In genomic region chr5:138692370-138692769, GRCh38 we compare ENCODE assay signal across 30 cellular contexts.
"Had no signal": no experiment of that assay in that cellular context is flagged by ENCODE, and none has a peak within 500 bp of the region (broad histone marks: within the 10 kb centered on the region; RNA-seq: fewer than 3 reads in every experiment).

No MANE protein-coding gene starts in this region.

- H3K27ac ChIP-seq: brain microvascular endothelial cell, cardiac muscle cell, SJCRH30, SK-N-MC, WERI-Rb-1 had no signal

- DNase-seq: activated CD4-positive, alpha-beta T cell treated with anti-CD3 and anti-CD28 coated beads, Interleukin-2, amount 10 ng/mL, durations not matched to agents 24 days and 14 days; activated CD4-positive, alpha-beta T cell treated with anti-CD3 and anti-CD28 coated beads, Interleukin-2, amount 50 U/mL, for 4 hours; activated CD8-positive, alpha-beta T cell treated with anti-CD3 and anti-CD28 coated beads for 36 hours; activated effector memory CD4-positive, alpha-beta T cell treated with anti-CD3 and anti-CD28 coated beads, Interleukin-2, amount 50 U/mL, for 16 hours; activated naive CD4-positive, alpha-beta T cell; activated naive CD4-positive, alpha-beta T cell treated with anti-CD3 and anti-CD28 coated beads, Interleukin-2, amount 50 U/mL, for 16 hours; activated naive CD8-positive, alpha-beta T cell treated with anti-CD3 and anti-CD28 coated beads for 36 hours; activated T-cell treated with anti-CD3 and anti-CD28 coated beads, Interleukin-2, amount 50 U/mL, for 1 hour; activated T-cell treated with anti-CD3 and anti-CD28 coated beads, Interleukin-2, amount 50 U/mL, for 72 hours; amniotic stem cell; aorta; brain microvascular endothelial cell; Karpas-422; MG63; NCI-H1048; NCI-H1105 treated with DMSO at 0.1 percent for 48 hours; NCI-H1436; NCI-H1694 treated with DMSO at 0.1 percent for 48 hours; NCI-H2029; NCI-H345; NCI-H524 treated with DMSO at 0.1 percent for 48 hours; SHP77; SJCRH30; T1000; WERI-Rb-1 had no signal

- H3K27me3 ChIP-seq: brain microvascular endothelial cell, cardiac muscle cell, MG63, SJCRH30 had no signal

- H3K4me1 Mint-ChIP-seq: activated naive CD8-positive, alpha-beta T cell treated with anti-CD3 and anti-CD28 coated beads for 36 hours; activated T-helper 17 cell treated with anti-CD3 and anti-CD28 coated beads, Interleukin-2, amount 50 U/mL, for 72 hours; central memory CD8-positive, alpha-beta T cell had no signal

- H3K9me3 ChIP-seq: MG63, SJCRH30 had no signal

- H3K27ac Mint-ChIP-seq: activated CD4-positive, alpha-beta T cell treated with anti-CD3 and anti-CD28 coated beads, Interleukin-2, amount 10 ng/mL, durations not matched to agents 24 days and 14 days; activated CD8-positive, alpha-beta T cell treated with anti-CD3 and anti-CD28 coated beads for 36 hours; activated naive CD8-positive, alpha-beta T cell treated with anti-CD3 and anti-CD28 coated beads for 36 hours; activated T-cell treated with anti-CD3 and anti-CD28 coated beads, Interleukin-2, amount 50 U/mL, for 72 hours; activated T-helper 17 cell treated with anti-CD3 and anti-CD28 coated beads, Interleukin-2, amount 50 U/mL, for 72 hours had no signal

- H3K4me3 Mint-ChIP-seq: activated CD4-positive, alpha-beta T cell treated with anti-CD3 and anti-CD28 coated beads, Interleukin-2, amount 10 ng/mL, durations not matched to agents 24 days and 14 days; activated CD8-positive, alpha-beta T cell treated with anti-CD3 and anti-CD28 coated beads for 36 hours; activated naive CD8-positive, alpha-beta T cell treated with anti-CD3 and anti-CD28 coated beads for 36 hours; activated T-cell treated with anti-CD3 and anti-CD28 coated beads, Interleukin-2, amount 50 U/mL, for 72 hours; activated T-helper 17 cell treated with anti-CD3 and anti-CD28 coated beads, Interleukin-2, amount 50 U/mL, for 72 hours; central memory CD8-positive, alpha-beta T cell had no signal

- H3K4me3 ChIP-seq: cardiac muscle cell, MG63, SJCRH30, SK-N-MC had no signal

- ATAC-seq: activated CD8-positive, alpha-beta T cell treated with anti-CD3 and anti-CD28 coated beads for 36 hours; activated T-cell treated with anti-CD3 and anti-CD28 coated beads, Interleukin-2, amount 50 U/mL, for 72 hours; activated T-helper 17 cell treated with anti-CD3 and anti-CD28 coated beads, Interleukin-2, amount 50 U/mL, for 72 hours; Panc1 had no signal

- H3K36me3 Mint-ChIP-seq: activated naive CD8-positive, alpha-beta T cell treated with anti-CD3 and anti-CD28 coated beads for 36 hours had no signal

- H3K9me3 Mint-ChIP-seq: activated CD8-positive, alpha-beta T cell treated with anti-CD3 and anti-CD28 coated beads for 36 hours; activated T-helper 17 cell treated with anti-CD3 and anti-CD28 coated beads, Interleukin-2, amount 50 U/mL, for 72 hours; central memory CD8-positive, alpha-beta T cell had no signal

- H3K4me1 ChIP-seq: SJCRH30 had no signal

- H3K36me3 ChIP-seq: brain microvascular endothelial cell, cardiac muscle cell, MG63, SJCRH30, WERI-Rb-1 had no signal
